In genomic region chr1:112337028-112337531, GRCh38 we compare ENCODE assay signal across 8 cellular contexts. TPM values are rescaled to one million over a fixed set of nuclear protein-coding genes. Genes with fewer than 3 reads are reported as not detected.
A peak's percentile ranks its signal among the peaks of the same experiment; 100 is the strongest.
DNase-seq lines count a peak whose midpoint lies in the region; ATAC-seq and TF ChIP-seq lines count a peak whose summit lies in the region.

No MANE protein-coding gene starts in this region.

- H3K4me3 ChIP-seq in heart right ventricle: peak overlapping the region in 1 of 10 donors; percentile 31
- peak overlapping the region in 1 of 8 donors; percentile 20 for H3K4me3 ChIP-seq in spleen

- ATAC-seq in heart right ventricle: peak; percentile 68 to 91 (median 84)
- no peak for ATAC-seq in HG03135 (IDR thresholded peaks at IDR 0.05; ENCODE audit: unreplicated experiment)
- no peak for ATAC-seq in GM21529 (IDR thresholded peaks at IDR 0.05; ENCODE audit: unreplicated experiment)

- H3K36me3 Mint-ChIP-seq in activated naive CD4-positive, alpha-beta T cell treated with anti-CD3 and anti-CD28 coated beads, Interleukin-2, amount 50 U/mL, for 24 hours: peaks cover 3% of the 10 kb centered on the region

- H3K4me3 Mint-ChIP-seq in activated naive CD4-positive, alpha-beta T cell treated with anti-CD3 and anti-CD28 coated beads, Interleukin-2, amount 50 U/mL, for 24 hours: peak overlapping the region; percentile 73

- peak; percentile 53 to 80 (median 73) for TF ChIP-seq CTCF in heart right ventricle (IDR thresholded peaks at IDR 0.05)
- TF ChIP-seq CTCF in spleen (IDR thresholded peaks at IDR 0.05 in 8 of 11, conservative IDR thresholded peaks at IDR 0.05 in 3 of 11): peak in 9 of 11 experiments; percentile 20 to 73 (median 61)

- peaks cover 0 to 8% (median 3%) of the 10 kb centered on the region in 9 donors for H3K4me1 ChIP-seq in heart right ventricle
- peaks cover 0 to 9% (median 5%) of the 10 kb centered on the region in 6 donors for H3K4me1 ChIP-seq in spleen

- H3K4me1 Mint-ChIP-seq in activated naive CD4-positive, alpha-beta T cell treated with anti-CD3 and anti-CD28 coated beads, Interleukin-2, amount 50 U/mL, for 24 hours: peaks cover 6% of the 10 kb centered on the region

- intact Hi-C loops in heart right ventricle (cut with DNase I): loop anchor here in 9 of 10 donors (2.0 to 10.0 kb wide), 10 partner anchors 342 to 552 kb away; no protein-coding TSS in a partner anchor
- intact Hi-C loops in spleen (cut with DNase I; ENCODE audit: low total_unique reads): no loop called here

- no peak overlapping the region for H3K27ac Mint-ChIP-seq in activated naive CD4-positive, alpha-beta T cell treated with anti-CD3 and anti-CD28 coated beads, Interleukin-2, amount 50 U/mL, for 24 hours

- peaks cover 0 to 4% (median 0%) of the 10 kb centered on the region in 7 donors for H3K27me3 ChIP-seq in heart right ventricle
- H3K27me3 ChIP-seq in spleen (replicated peaks in 1 of 7): peaks cover 0 to 21% (median 4%) of the 10 kb centered on the region in 7 donors

- no peaks in the 10 kb centered on the region for H3K36me3 ChIP-seq in heart right ventricle
- H3K36me3 ChIP-seq in spleen: no peaks in the 10 kb centered on the region

- peaks cover 11% of the 10 kb centered on the region for H3K27me3 Mint-ChIP-seq in activated naive CD4-positive, alpha-beta T cell treated with anti-CD3 and anti-CD28 coated beads, Interleukin-2, amount 50 U/mL, for 24 hours

- TF ChIP-seq POLR2A in spleen (IDR thresholded peaks at IDR 0.05): no peak

- DNase-seq in activated naive CD4-positive, alpha-beta T cell (lab: John Stamatoyannopoulos, UW): no peak
- peak; percentile 56 for DNase-seq in MV-4-11 (lab: John Stamatoyannopoulos, UW)
- DNase-seq in activated CD4-positive, alpha-beta T cell treated with anti-CD3 and anti-CD28 coated beads, Interleukin-2, amount 50 U/mL, for 48 hours: peak; percentile 11 to 12
- peak; percentile 36 to 51 for DNase-seq in heart right ventricle
- no peak for DNase-seq in spleen

- no peaks in the 10 kb centered on the region for H3K9me3 ChIP-seq in heart right ventricle
- H3K9me3 ChIP-seq in spleen: no peaks in the 10 kb centered on the region

- no peak overlapping the region for H3K27ac ChIP-seq in heart right ventricle
- H3K27ac ChIP-seq in spleen: peak overlapping the region in 2 of 8 donors; percentile 6 to 39

- H3K9me3 Mint-ChIP-seq in activated naive CD4-positive, alpha-beta T cell treated with anti-CD3 and anti-CD28 coated beads, Interleukin-2, amount 50 U/mL, for 24 hours: no peaks in the 10 kb centered on the region

- WGBS in heart right ventricle, 2 donors: 22 to 34% methylated on average over 13 of the region's 13 CpGs
- WGBS in spleen, 5 donors: 5 to 20% (median 10%) methylated on average over 13 of the region's 13 CpGs

RNA-seq across cellular contexts. Expression of gene CTTNBP2NL, which starts 58.9 kb away (rescaled TPM):
- total RNA-seq in heart right ventricle (10 to 100 TPM; 12.1 to 20.6 (median 17.5) TPM), spleen (10 to 100 TPM; 15.3 to 48.1 (median 27.5) TPM)
- polyA plus RNA-seq in heart right ventricle (1 to 10 TPM; 3.9 to 6.7 TPM), spleen (1 to 10 TPM; 1.9 to 4.6 (median 2.5) TPM)

Comparison
In these comparisons a context has a peak if more than half of its experiments do, and no peak if none do; other contexts are left out.
1. DNase-seq: peak in MV-4-11 (single experiment), activated CD4-positive, alpha-beta T cell treated with anti-CD3 and anti-CD28 coated beads, Interleukin-2, amount 50 U/mL, for 48 hours (2 of 2) and heart right ventricle (2 of 2); none in activated naive CD4-positive, alpha-beta T cell (0 of 4) and spleen (single experiment).
2. ATAC-seq: peak in heart right ventricle (8 of 8); none in HG03135 (single experiment) and GM21529 (single experiment).